Comparison of ENCODE assay signal across 10 cellular contexts in genomic region chr4:108763226-108763593, GRCh38. TPM values are rescaled to one million over a fixed set of nuclear protein-coding genes. Genes with fewer than 3 reads are reported as not detected.
A peak's percentile ranks its signal among the peaks of the same experiment; 100 is the strongest.
DNase-seq lines count a peak whose midpoint lies in the region; ATAC-seq and TF ChIP-seq lines count a peak whose summit lies in the region.
"Had no signal": no experiment of that assay in that cellular context is flagged by ENCODE, and none has a peak within 500 bp of the region (broad histone marks: within the 10 kb centered on the region; RNA-seq: fewer than 3 reads in every experiment).

No MANE protein-coding gene starts in this region.

- H3K9me3 Mint-ChIP-seq in activated CD4-positive, alpha-beta T cell treated with anti-CD3 and anti-CD28 coated beads, Interleukin-2, amount 10 ng/mL, durations not matched to agents 24 days and 14 days = no peaks in the 10 kb centered on the region

- H3K4me1 ChIP-seq in colonic mucosa (no peaks in the 10 kb centered on the region), lung (ENCODE audit: control insufficient read depth in 2 of 2, insufficient read depth in 2 of 2, low read length in 2 of 2) (peaks cover 0 to 8% of the 10 kb centered on the region in 2 donors), thyroid gland (peaks cover 0 to 9% of the 10 kb centered on the region in 2 donors)

- ATAC-seq in lung (ENCODE audit: insufficient read depth, low FRiP score) = no peak

- H3K4me3 ChIP-seq in colonic mucosa (peak overlapping the region; percentile 29), lung (peak overlapping the region; percentile 29), thyroid gland (replicated peaks in 1 of 3) (peak overlapping the region; percentile 46 to 79 (median 47))

- H3K36me3 Mint-ChIP-seq in activated CD4-positive, alpha-beta T cell treated with anti-CD3 and anti-CD28 coated beads, Interleukin-2, amount 10 ng/mL, durations not matched to agents 24 days and 14 days (ENCODE audit: low read depth) = no peaks in the 10 kb centered on the region

- TF ChIP-seq CTCF in colonic mucosa (IDR thresholded peaks at IDR 0.05) (no peak), lung (IDR thresholded peaks at IDR 0.05; ENCODE audit: control extremely low read depth, extremely low read depth) (no peak), thyroid gland (IDR thresholded peaks at IDR 0.05) (no peak), GM10248 (IDR thresholded peaks at IDR 0.05; ENCODE audit: control extremely low read depth, extremely low read depth, low read depth, missing control alignments) (no peak)

- DNase-seq in activated CD4-positive, alpha-beta T cell treated with anti-CD3 and anti-CD28 coated beads, Interleukin-2, amount 10 ng/mL, durations not matched to agents 24 days and 14 days = no peak
- DNase-seq in activated CD4-positive, alpha-beta T cell treated with anti-CD3 and anti-CD28 coated beads, Interleukin-2, amount 50 U/mL, for 4 hours = no peak
- DNase-seq in colonic mucosa = no peak
- DNase-seq in lung (ENCODE audit: low spot score) = no peak
- DNase-seq in thyroid gland = no peak
- DNase-seq in GM10248 (ENCODE audit: extremely low spot score) = no peak
- no peak for DNase-seq in effector CD8-positive, alpha-beta T cell (lab: John Stamatoyannopoulos, UW)
- no peak for DNase-seq in AG08396 (ENCODE audit: low spot score)
- DNase-seq: AML-193, HCEC 1CT had no signal

- H3K27ac Mint-ChIP-seq in activated CD4-positive, alpha-beta T cell treated with anti-CD3 and anti-CD28 coated beads, Interleukin-2, amount 10 ng/mL, durations not matched to agents 24 days and 14 days = peak overlapping the region; percentile 10

- peaks cover 53% of the 10 kb centered on the region for H3K27me3 Mint-ChIP-seq in activated CD4-positive, alpha-beta T cell treated with anti-CD3 and anti-CD28 coated beads, Interleukin-2, amount 10 ng/mL, durations not matched to agents 24 days and 14 days

- no peak overlapping the region for H3K9ac ChIP-seq in colonic mucosa (ENCODE audit: low read depth in 2 of 2, low read length in 2 of 2)

- peak overlapping the region; percentile 87 for H3K4me3 Mint-ChIP-seq in activated CD4-positive, alpha-beta T cell treated with anti-CD3 and anti-CD28 coated beads, Interleukin-2, amount 10 ng/mL, durations not matched to agents 24 days and 14 days

- H3K36me3 ChIP-seq in colonic mucosa (no peaks in the 10 kb centered on the region), lung (ENCODE audit: control insufficient read depth in 2 of 2, insufficient read depth in 2 of 2, low read length in 2 of 2) (no peaks in the 10 kb centered on the region), thyroid gland (no peaks in the 10 kb centered on the region)

- no peak overlapping the region for H3K27ac ChIP-seq in colonic mucosa
- H3K27ac ChIP-seq in lung (ENCODE audit: low read depth in 1 of 2, low read length in 1 of 2) = no peak overlapping the region
- peak overlapping the region in 1 of 3 donors; percentile 50 for H3K27ac ChIP-seq in thyroid gland

- intact Hi-C loops in activated CD4-positive, alpha-beta T cell treated with anti-CD3 and anti-CD28 coated beads, Interleukin-2, amount 10 ng/mL, durations not matched to agents 24 days and 14 days (cut with micrococcal nuclease) = no loop called here
- intact Hi-C loops in colonic mucosa (cut with DNase I) (no loop called here), thyroid gland (cut with DNase I) (no loop called here)

- 22 to 26% methylated on average over 11 of the region's 11 CpGs for WGBS in lung, 2 donors
- WGBS in thyroid gland, 2 donors = 29 to 42% methylated on average over 11 of the region's 11 CpGs

- CTCF ChIA-PET in GM10248 (lab: Yijun Ruan, JAX) = interaction anchor here (1.5 kb wide), 1 partner anchor 9 kb away, joined by 3 read pairs; no protein-coding TSS in a partner anchor

- peaks cover 24% of the 10 kb centered on the region for H3K27me3 ChIP-seq in colonic mucosa
- no peaks in the 10 kb centered on the region for H3K27me3 ChIP-seq in lung (ENCODE audit: control insufficient read depth, insufficient read depth)
- no peaks in the 10 kb centered on the region for H3K27me3 ChIP-seq in thyroid gland

- peaks cover 11% of the 10 kb centered on the region for H3K4me1 Mint-ChIP-seq in activated CD4-positive, alpha-beta T cell treated with anti-CD3 and anti-CD28 coated beads, Interleukin-2, amount 10 ng/mL, durations not matched to agents 24 days and 14 days

- TF ChIP-seq POLR2A in thyroid gland (IDR thresholded peaks at IDR 0.05) = no peak

- POLR2A ChIA-PET in GM10248 (lab: Yijun Ruan, JAX) = no interaction called here

- H3K9me3 ChIP-seq in colonic mucosa (no peaks in the 10 kb centered on the region), lung (ENCODE audit: control insufficient read depth in 2 of 2, insufficient read depth in 1 of 2, low read length in 1 of 2) (peaks cover 0 to 2% of the 10 kb centered on the region in 2 donors), thyroid gland (no peaks in the 10 kb centered on the region)

RNA-seq across cellular contexts. Expression of gene ETNPPL, which starts 0.4 kb away (rescaled TPM):
- total RNA-seq in activated CD4-positive, alpha-beta T cell treated with anti-CD3 and anti-CD28 coated beads, Interleukin-2, amount 10 ng/mL, durations not matched to agents 24 days and 14 days = not detected in 2 replicates
- total RNA-seq in colonic mucosa (not detected), lung (not detected), thyroid gland (1 to 10 TPM in 1 of 4 donors, under 1 TPM in 1, not detected in 2; 0.56 to 1.3 TPM)
- polyA plus RNA-seq in lung = under 1 TPM in 1 of 2 donors, not detected in 1; 0.08 TPM
